Comparison of ENCODE assay signal across 8 cellular contexts in genomic region chr19:4669723-4670480, GRCh38. TPM values are rescaled to one million over a fixed set of nuclear protein-coding genes. Genes with fewer than 3 reads are reported as not detected.
DNase-seq lines count a peak whose midpoint lies in the region; ATAC-seq and TF ChIP-seq lines count a peak whose summit lies in the region.

TSS of gene MYDGF (minus strand) at chr19:4670342. CDS start at chr19:4670334, 8 bp downstream.

- peak; percentile 100 for DNase-seq in AG08396 (ENCODE audit: low spot score)
- peak; percentile 34 to 83 for DNase-seq in NCI-H526 (lab: John Stamatoyannopoulos, UW)
- DNase-seq in activated CD4-positive, alpha-beta T cell treated with anti-CD3 and anti-CD28 coated beads for 4 hours = peak; percentile 87 to 96
- peak; percentile 93 to 96 for DNase-seq in left colon
- peak; percentile 81 to 93 (median 86) for DNase-seq in stimulated activated CD4-positive, alpha-beta T cell treated with anti-CD3 and anti-CD28 coated beads, Interleukin-1b, Interleukin-23, amount 100 ng/mL, for 24 hours (ENCODE audit: low read depth in 4 of 4, low spot score in 1 of 4)

- intact Hi-C loops in left colon (cut with DNase I, micrococcal nuclease) = no loop called here

- peak; percentile 85 for ATAC-seq in HG03442 (IDR thresholded peaks at IDR 0.05; ENCODE audit: unreplicated experiment)
- peak; percentile 97 for ATAC-seq in left colon

- peak; percentile 85 for TF ChIP-seq POLR2A in GM19099 (IDR thresholded peaks at IDR 0.05; ENCODE audit: extremely low read depth, insufficient read length, low read depth)

- H3K27ac ChIP-seq in cingulate gyrus (ENCODE audit: low read depth, low read length) = peak within 1 kb of the TSS; percentile 65

RNA-seq across cellular contexts. Expression of gene MYDGF, which starts in this region (rescaled TPM):
- total RNA-seq in left colon = 10 to 100 TPM; 75.5 to 96.0 TPM

Comparison
In these comparisons a context has a peak if more than half of its experiments do, and no peak if none do; other contexts are left out.
1. Peak in every context shown above with its lines: DNase-seq, ATAC-seq and H3K27ac ChIP-seq.